Comparison of ENCODE assay signal across 1 cellular context in genomic region chr11:67010296-67010905, GRCh38.
TF ChIP-seq lines count a peak whose summit lies in the region.

No MANE protein-coding gene starts in this region.

TF ChIP-seq in HepG2, 621 proteins besides CTCF, POLR2A, EP300 and RAD21:
- TF ChIP-seq EHMT2 (IDR thresholded peaks at IDR 0.05; ENCODE audit: borderline replicate concordance, low read depth, low read length): no peak
- TF ChIP-seq, protein P1, sequence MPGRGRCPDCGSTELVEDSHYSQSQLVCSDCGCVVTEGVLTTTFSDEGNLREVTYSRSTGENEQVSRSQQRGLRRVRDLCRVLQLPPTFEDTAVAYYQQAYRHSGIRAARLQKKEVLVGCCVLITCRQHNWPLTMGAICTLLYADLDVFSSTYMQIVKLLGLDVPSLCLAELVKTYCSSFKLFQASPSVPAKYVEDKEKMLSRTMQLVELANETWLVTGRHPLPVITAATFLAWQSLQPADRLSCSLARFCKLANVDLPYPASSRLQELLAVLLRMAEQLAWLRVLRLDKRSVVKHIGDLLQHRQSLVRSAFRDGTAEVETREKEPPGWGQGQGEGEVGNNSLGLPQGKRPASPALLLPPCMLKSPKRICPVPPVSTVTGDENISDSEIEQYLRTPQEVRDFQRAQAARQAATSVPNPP (CRISPR knock-in tag; IDR thresholded peaks at IDR 0.05): no peak
- TF ChIP-seq RBFOX2 (IDR thresholded peaks at IDR 0.05; ENCODE audit: low read depth, low read length): no peak
- no peak for TF ChIP-seq POLR2AphosphoS5 (IDR thresholded peaks at IDR 0.05; ENCODE audit: low read depth, low read length)
- TF ChIP-seq PPARG (CRISPR knock-in tag; conservative IDR thresholded peaks at IDR 0.05): no peak
- no peak for TF ChIP-seq U2AF2 (IDR thresholded peaks at IDR 0.05; ENCODE audit: low read depth, low read length)
- no peak for TF ChIP-seq ZNF546 (CRISPR knock-in tag; conservative IDR thresholded peaks at IDR 0.05)
- TF ChIP-seq ZNF768 (CRISPR knock-in tag; IDR thresholded peaks at IDR 0.05): no peak
- TF ChIP-seq ZNF33A (CRISPR knock-in tag; IDR thresholded peaks at IDR 0.05; ENCODE audit: borderline replicate concordance): no peak
- TF ChIP-seq, protein P2, sequence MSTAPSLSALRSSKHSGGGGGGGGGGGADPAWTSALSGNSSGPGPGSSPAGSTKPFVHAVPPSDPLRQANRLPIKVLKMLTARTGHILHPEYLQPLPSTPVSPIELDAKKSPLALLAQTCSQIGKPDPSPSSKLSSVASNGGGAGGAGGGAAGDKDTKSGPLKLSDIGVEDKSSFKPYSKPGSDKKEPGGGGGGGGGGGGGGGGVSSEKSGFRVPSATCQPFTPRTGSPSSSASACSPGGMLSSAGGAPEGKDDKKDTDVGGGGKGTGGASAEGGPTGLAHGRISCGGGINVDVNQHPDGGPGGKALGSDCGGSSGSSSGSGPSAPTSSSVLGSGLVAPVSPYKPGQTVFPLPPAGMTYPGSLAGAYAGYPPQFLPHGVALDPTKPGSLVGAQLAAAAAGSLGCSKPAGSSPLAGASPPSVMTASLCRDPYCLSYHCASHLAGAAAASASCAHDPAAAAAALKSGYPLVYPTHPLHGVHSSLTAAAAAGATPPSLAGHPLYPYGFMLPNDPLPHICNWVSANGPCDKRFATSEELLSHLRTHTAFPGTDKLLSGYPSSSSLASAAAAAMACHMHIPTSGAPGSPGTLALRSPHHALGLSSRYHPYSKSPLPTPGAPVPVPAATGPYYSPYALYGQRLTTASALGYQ (CRISPR knock-in tag; IDR thresholded peaks at IDR 0.05): no peak
- no peak for TF ChIP-seq ZNF75D (CRISPR knock-in tag; IDR thresholded peaks at IDR 0.05; ENCODE audit: borderline replicate concordance)
- no peak for TF ChIP-seq ZSCAN22 (CRISPR knock-in tag; IDR thresholded peaks at IDR 0.05)
- no peak for TF ChIP-seq HNRNPH1 (optimal IDR thresholded peaks at IDR 0.05; ENCODE audit: low read depth, low read length)
TF ChIP-seq in HepG2: peak in this region for 0.
